Comparison of ENCODE assay signal across 8 cellular contexts in genomic region chr3:33278106-33278672, GRCh38.
DNase-seq lines count a peak whose midpoint lies in the region; ATAC-seq and TF ChIP-seq lines count a peak whose summit lies in the region.

No MANE protein-coding gene starts in this region.

- H3K9ac ChIP-seq in OCI-LY3 (ENCODE audit: low read length) (peak overlapping the region; percentile 54), rectal smooth muscle tissue (ENCODE audit: low read length) (no peak overlapping the region)

- H2AFZ ChIP-seq in OCI-LY3 (ENCODE audit: low read depth, low read length) = peak overlapping the region; percentile 44

- H3K4me2 ChIP-seq in OCI-LY3 (ENCODE audit: low read length) = peak overlapping the region; percentile 86

- H3K4me3 ChIP-seq in OCI-LY3 (ENCODE audit: low read length) = peak overlapping the region; percentile 79
- H3K4me3 ChIP-seq in fibroblast of pulmonary artery (replicated peaks; ENCODE audit: low read depth, low read length) = peak overlapping the region; percentile 80
- peak overlapping the region; percentile 71 for H3K4me3 ChIP-seq in rectal smooth muscle tissue (ENCODE audit: low read length)

- no peaks in the 10 kb centered on the region for H3K79me2 ChIP-seq in OCI-LY3 (ENCODE audit: low read length)

- no peak overlapping the region for H3K27ac ChIP-seq in OCI-LY3 (ENCODE audit: low read length)
- H3K27ac ChIP-seq in rectal smooth muscle tissue (ENCODE audit: low read depth, low read length) = no peak overlapping the region

- TF ChIP-seq CTCF in GM10266 (IDR thresholded peaks at IDR 0.05; ENCODE audit: control insufficient read depth, insufficient read depth, low read depth, missing control alignments) (no peak), OCI-LY3 (IDR thresholded peaks at IDR 0.05; ENCODE audit: low read depth, low read length) (no peak), fibroblast of pulmonary artery (IDR thresholded peaks at IDR 0.05; ENCODE audit: low read length, missing control alignments) (no peak)

- no peaks in the 10 kb centered on the region for H4K20me1 ChIP-seq in OCI-LY3 (ENCODE audit: insufficient read depth, low read length)

- H3K36me3 ChIP-seq in OCI-LY3 (replicated peaks; ENCODE audit: low read depth, low read length) = no peaks in the 10 kb centered on the region
- no peaks in the 10 kb centered on the region for H3K36me3 ChIP-seq in rectal smooth muscle tissue (ENCODE audit: control insufficient read depth, insufficient read depth, low read length)

- H3K9me3 ChIP-seq in OCI-LY3 (ENCODE audit: insufficient read depth, low read length) = no peaks in the 10 kb centered on the region

- no peak for ATAC-seq in HG02884 (IDR thresholded peaks at IDR 0.05; ENCODE audit: unreplicated experiment)

- no peaks in the 10 kb centered on the region for H3K27me3 ChIP-seq in OCI-LY3 (ENCODE audit: low read depth, low read length)
- H3K27me3 ChIP-seq in rectal smooth muscle tissue (ENCODE audit: control insufficient read depth, insufficient read depth, low read length) = no peaks in the 10 kb centered on the region

- DNase-seq in GM10266 (ENCODE audit: extremely low spot score) (peak; percentile 13), fibroblast of pulmonary artery (ENCODE audit: low read depth) (peak; percentile 8), OCI-M1 (lab: John Stamatoyannopoulos, UW) (no peak), NCI-H2029 treated with DMSO at 0.1 percent for 48 hours (lab: John Stamatoyannopoulos, UW) (no peak)
- DNase-seq in activated CD4-positive, alpha-beta T cell treated with anti-CD3 and anti-CD28 coated beads for 48 hours = no peak

- H3K4me1 ChIP-seq in OCI-LY3 (ENCODE audit: low read length) = peaks cover 11% of the 10 kb centered on the region
- peaks cover 4% of the 10 kb centered on the region for H3K4me1 ChIP-seq in rectal smooth muscle tissue (ENCODE audit: control insufficient read depth, insufficient read depth, low read length)

Comparison
In these comparisons a context has a peak if more than half of its experiments do, and no peak if none do; other contexts are left out.
1. DNase-seq: peak in GM10266 (single experiment) and fibroblast of pulmonary artery (single experiment); none in OCI-M1 (single experiment), NCI-H2029 treated with DMSO at 0.1 percent for 48 hours (single experiment) and activated CD4-positive, alpha-beta T cell treated with anti-CD3 and anti-CD28 coated beads for 48 hours (single experiment).
2. Peak in every context shown above with its lines, with median percentiles within 50 percentile points of each other: H3K4me3 ChIP-seq.